In genomic region chr2:127453392-127454171, GRCh38 we compare ENCODE assay signal across 9 cellular contexts. TPM values are rescaled to one million over a fixed set of nuclear protein-coding genes. Genes with fewer than 3 reads are reported as not detected.
A peak's percentile ranks its signal among the peaks of the same experiment; 100 is the strongest.
DNase-seq lines count a peak whose midpoint lies in the region; ATAC-seq and TF ChIP-seq lines count a peak whose summit lies in the region.
"Had no signal": no experiment of that assay in that cellular context is flagged by ENCODE, and none has a peak within 500 bp of the region (broad histone marks: within the 10 kb centered on the region; RNA-seq: fewer than 3 reads in every experiment).

No MANE protein-coding gene starts in this region.

- H3K27ac ChIP-seq in Panc1 (ENCODE audit: low read length) (no peak overlapping the region), foreskin keratinocyte (no peak overlapping the region), left lung (no peak overlapping the region)
- H3K27ac ChIP-seq: SK-N-MC had no signal

- no peaks in the 10 kb centered on the region for H3K36me3 ChIP-seq in Panc1 (ENCODE audit: control insufficient read depth, insufficient read depth, low read length)
- peaks cover 0 to 4% of the 10 kb centered on the region in 2 donors for H3K36me3 ChIP-seq in left lung

- H3K9me3 ChIP-seq in Panc1 (ENCODE audit: control insufficient read depth, insufficient read depth, low read depth, low read length) (no peaks in the 10 kb centered on the region), left lung (no peaks in the 10 kb centered on the region)

- in situ Hi-C loops in Panc1 (cut with HindIII; ENCODE audit: low pct_unique_long_range_greater_than_20kb, low sequenced_read_pairs) = no loop called here

- no TSS peak for BruUV-seq in Panc1 (replicated peaks; lab: Mats Ljungman, UMichigan)

- CTCF ChIA-PET in Panc1 (lab: Charles Lee) = no interaction called here

- DNase-seq in AG09309 (ENCODE audit: low read depth) = no peak
- no peak for DNase-seq in Panc1 (ENCODE audit: low read depth, low spot score)
- no peak for DNase-seq in foreskin keratinocyte
- no peak for DNase-seq in NOMO-1 treated with dmso at 0.1 percent for 144 hours (lab: John Stamatoyannopoulos, UW; ENCODE audit: unreplicated experiment)
- DNase-seq in NCI-H2227 (lab: John Stamatoyannopoulos, UW; ENCODE audit: unreplicated experiment) = no peak
- no peak for DNase-seq in left lung

- H3K27me3 ChIP-seq in Panc1 (ENCODE audit: control insufficient read depth, insufficient read depth, low read length) (no peaks in the 10 kb centered on the region), foreskin keratinocyte (no peaks in the 10 kb centered on the region), left lung (no peaks in the 10 kb centered on the region)

- H3K4me3 ChIP-seq in AG09309 (ENCODE audit: control insufficient read depth, low read depth, low read length) (no peak overlapping the region), GM12875 (ENCODE audit: low read depth, low read length) (no peak overlapping the region), Panc1 (ENCODE audit: low read depth in 2 of 2, low read length in 2 of 2) (no peak overlapping the region), left lung (no peak overlapping the region)
- H3K4me3 ChIP-seq: SK-N-MC had no signal

- POLR2A ChIA-PET in Panc1 (lab: Charles Lee) = no interaction called here

- peak; percentile 76; the same call in 1 of the 2 replicates for ATAC-seq in Panc1
- ATAC-seq in foreskin keratinocyte = no peak
- ATAC-seq in activated CD4-positive, CD25-positive, alpha-beta regulatory T cell treated with anti-CD3 and anti-CD28 coated beads, Interleukin-2, amount 50 U/mL, for 24 hours = no peak
- ATAC-seq in left lung = no peak

- H3K4me1 ChIP-seq in Panc1 (ENCODE audit: control insufficient read depth, insufficient read depth, low read length) (no peaks in the 10 kb centered on the region), foreskin keratinocyte (no peaks in the 10 kb centered on the region), left lung (no peaks in the 10 kb centered on the region)

- TF ChIP-seq CTCF in AG09309 (IDR thresholded peaks at IDR 0.05; ENCODE audit: control insufficient read depth, insufficient read depth, low read depth, low read length, missing control alignments) (peak; percentile 28), GM12875 (IDR thresholded peaks at IDR 0.05; ENCODE audit: borderline replicate concordance, insufficient read depth, low read depth, low read length) (peak; percentile 39; the same call in 1 of the 2 replicates), Panc1 (IDR thresholded peaks at IDR 0.05) (peak; percentile 64), foreskin keratinocyte (conservative IDR thresholded peaks at IDR 0.05) (peak; percentile 52), left lung (IDR thresholded peaks at IDR 0.05) (no peak)

- intact Hi-C loops in Panc1 (cut with micrococcal nuclease; ENCODE audit: unreplicated experiment) = no loop called here
- intact Hi-C loops in left lung (cut with DNase I) = no loop called here

RNA-seq across cellular contexts. Expression of gene PROC, which starts 35.4 kb away (rescaled TPM):
- total RNA-seq in Panc1 (2021; ENCODE audit: unreplicated experiment) (1.1 TPM), foreskin keratinocyte (0.32 and 0.82 TPM in 2 replicates), left lung (under 1 TPM in 1 of 2 donors, not detected in 1; 0.50 TPM)
- 3.0 TPM for polyA plus RNA-seq in Panc1 (2012; ENCODE audit: insufficient read length)
- polyA plus RNA-seq in foreskin keratinocyte = 0.18 and 0.74 TPM in 2 replicates

Comparison
In these comparisons a context has a peak if more than half of its experiments do, and no peak if none do; other contexts are left out.
1. CTCF ChIP-seq: peak in AG09309 (single experiment), GM12875 (single experiment), Panc1 (single experiment) and foreskin keratinocyte (single experiment); none in left lung (0 of 2).